8 cellular contexts compared by ENCODE assay signal in genomic region chr11:64877390-64878222, GRCh38. TPM values are rescaled to one million over a fixed set of nuclear protein-coding genes. Genes with fewer than 3 reads are reported as not detected.
A peak's percentile ranks its signal among the peaks of the same experiment; 100 is the strongest.
DNase-seq lines count a peak whose midpoint lies in the region; ATAC-seq and FAIRE-seq lines count a peak whose summit lies in the region.

No MANE protein-coding gene starts in this region.

- DNase-seq in GM18507 (ENCODE audit: extremely low spot score, insufficient read length, low read depth) (peak; percentile 44), substantia nigra (lab: John Stamatoyannopoulos, UW) (peak in 6 of 49 donors; percentile 41 to 80 (median 50)), COR-L47 (lab: John Stamatoyannopoulos, UW) (no peak), NOMO-1 (lab: John Stamatoyannopoulos, UW; ENCODE audit: unreplicated experiment in 2 of 2) (no peak)
- DNase-seq in stimulated activated CD4-positive, alpha-beta T cell treated with anti-CD3 and anti-CD28 coated beads, Interleukin-1b, Interleukin-23, amount 100 ng/mL, for 48 hours = no peak

- H3K27ac ChIP-seq in adipose tissue (ENCODE audit: low read depth, low read length) (peak overlapping the region; percentile 69), layer of hippocampus (ENCODE audit: low read depth, low read length) (peak overlapping the region; percentile 94), substantia nigra (ENCODE audit: low read depth, low read length, poor library complexity, severe bottlenecking) (peak overlapping the region; percentile 94)

- 0 to 2% (median 1%) methylated on average over 41 of the region's 41 CpGs for WGBS in adipose tissue, 3 donors

- peak; percentile 3 for ATAC-seq in HG03521 (IDR thresholded peaks at IDR 0.05; ENCODE audit: unreplicated experiment)

- no peaks in the 10 kb centered on the region for H3K27me3 ChIP-seq in layer of hippocampus (ENCODE audit: control insufficient read depth, insufficient read depth, low read length)

- peak; percentile 76 for FAIRE-seq in GM18507 (lab: Jason Lieb, UNC)

RNA-seq across cellular contexts. Expression of gene EHD1, which starts 0.8 kb away (rescaled TPM):
- 10 to 100 TPM; 10.3 to 68.5 (median 22.9) TPM for polyA plus RNA-seq in adipose tissue

RNA-seq across cellular contexts. Expression of gene CDC42BPG, which starts 33.2 kb away (rescaled TPM):
- polyA plus RNA-seq in adipose tissue = 1 to 10 TPM in 2 of 3 donors, under 1 TPM in 1; 0.90 to 9.7 (median 1.4) TPM

RNA-seq across cellular contexts. Expression of gene ATG2A, which starts 39.4 kb away (rescaled TPM):
- 10 to 100 TPM; 12.4 to 14.7 (median 14.5) TPM for polyA plus RNA-seq in adipose tissue

RNA-seq across cellular contexts. Expression of gene PPP2R5B, which starts 46.9 kb away (rescaled TPM):
- polyA plus RNA-seq in adipose tissue = 10 to 100 TPM in 2 of 3 donors, 1 to 10 TPM in 1; 10.0 to 17.9 (median 13.0) TPM

RNA-seq across cellular contexts. Expression of gene GPHA2, which starts 58.1 kb away (rescaled TPM):
- 1 to 10 TPM in 1 of 3 donors, not detected in 2; 3.6 TPM for polyA plus RNA-seq in adipose tissue
